8 cellular contexts compared by ENCODE assay signal in genomic region chr6:73308712-73309533, GRCh38. TPM values are rescaled to one million over a fixed set of nuclear protein-coding genes. Genes with fewer than 3 reads are reported as not detected.
DNase-seq lines count a peak whose midpoint lies in the region; ATAC-seq and TF ChIP-seq lines count a peak whose summit lies in the region.

No MANE protein-coding gene starts in this region.

- TF ChIP-seq CTCF in choroid plexus epithelial cell (conservative IDR thresholded peaks at IDR 0.05; ENCODE audit: low read depth, low read length) (peak; percentile 40), mesothelial cell of epicardium (IDR thresholded peaks at IDR 0.05; ENCODE audit: unreplicated experiment) (no peak)

- no peak for DNase-seq in activated CD4-positive, alpha-beta T cell treated with anti-CD3 and anti-CD28 coated beads, Interleukin-2, amount 10 ng/mL, durations not matched to agents 24 days and 14 days
- no peak for DNase-seq in activated CD4-positive, alpha-beta T cell treated with anti-CD3 and anti-CD28 coated beads for 1 hour
- DNase-seq in NCI-H345 (lab: John Stamatoyannopoulos, UW), result peak; percentile 49
- DNase-seq in choroid plexus epithelial cell (ENCODE audit: low read depth), result peak; percentile 30
- no peak for DNase-seq in mesothelial cell of epicardium (ENCODE audit: low spot score in 2 of 2, unreplicated experiment in 2 of 2)
- no peak for DNase-seq in left lobe of liver (ENCODE audit: low spot score)
- DNase-seq in stimulated activated CD4-positive, alpha-beta T cell treated with anti-CD3 and anti-CD28 coated beads, Interleukin-4, amount 100 ng/mL, for 24 hours, result no peak

- H3K9me3 Mint-ChIP-seq in activated CD4-positive, alpha-beta T cell treated with anti-CD3 and anti-CD28 coated beads, Interleukin-2, amount 10 ng/mL, durations not matched to agents 24 days and 14 days, result peaks cover 7% of the 10 kb centered on the region
- H3K9me3 Mint-ChIP-seq in mesothelial cell of epicardium, result peaks cover 20% of the 10 kb centered on the region

- peak overlapping the region; percentile 83 for H3K4me3 ChIP-seq in choroid plexus epithelial cell (ENCODE audit: low read depth, low read length)

- peak overlapping the region; percentile 87 for H3K27ac Mint-ChIP-seq in activated CD4-positive, alpha-beta T cell treated with anti-CD3 and anti-CD28 coated beads, Interleukin-2, amount 10 ng/mL, durations not matched to agents 24 days and 14 days
- H3K27ac Mint-ChIP-seq in mesothelial cell of epicardium, result peak overlapping the region; percentile 96

- H3K36me3 Mint-ChIP-seq in activated CD4-positive, alpha-beta T cell treated with anti-CD3 and anti-CD28 coated beads, Interleukin-2, amount 10 ng/mL, durations not matched to agents 24 days and 14 days (ENCODE audit: low read depth), result peaks cover 5% of the 10 kb centered on the region
- H3K36me3 Mint-ChIP-seq in mesothelial cell of epicardium, result peaks cover 29% of the 10 kb centered on the region

- H3K4me3 Mint-ChIP-seq in activated CD4-positive, alpha-beta T cell treated with anti-CD3 and anti-CD28 coated beads, Interleukin-2, amount 10 ng/mL, durations not matched to agents 24 days and 14 days, result peak overlapping the region; percentile 98
- H3K4me3 Mint-ChIP-seq in mesothelial cell of epicardium, result peak overlapping the region; percentile 96

- ATAC-seq in left lobe of liver (no peak), HG03469 (IDR thresholded peaks at IDR 0.05; ENCODE audit: unreplicated experiment) (no peak)

- peaks cover 27% of the 10 kb centered on the region for H3K4me1 Mint-ChIP-seq in activated CD4-positive, alpha-beta T cell treated with anti-CD3 and anti-CD28 coated beads, Interleukin-2, amount 10 ng/mL, durations not matched to agents 24 days and 14 days
- H3K4me1 Mint-ChIP-seq in mesothelial cell of epicardium, result peaks cover 35% of the 10 kb centered on the region

- peaks cover 27% of the 10 kb centered on the region for H3K27me3 Mint-ChIP-seq in activated CD4-positive, alpha-beta T cell treated with anti-CD3 and anti-CD28 coated beads, Interleukin-2, amount 10 ng/mL, durations not matched to agents 24 days and 14 days
- H3K27me3 Mint-ChIP-seq in mesothelial cell of epicardium (ENCODE audit: low read depth), result no peaks in the 10 kb centered on the region

- intact Hi-C loops in activated CD4-positive, alpha-beta T cell treated with anti-CD3 and anti-CD28 coated beads, Interleukin-2, amount 10 ng/mL, durations not matched to agents 24 days and 14 days (cut with micrococcal nuclease), result loop anchor here (2.0 to 5.0 kb wide), 2 partner anchors 46 to 687 kb away; partner anchors contain the start of genes KCNQ5 and KHDC1

RNA-seq across cellular contexts. Expression of gene DPPA5, which starts 45.2 kb away (rescaled TPM):
- not detected in 2 replicates for total RNA-seq in activated CD4-positive, alpha-beta T cell treated with anti-CD3 and anti-CD28 coated beads, Interleukin-2, amount 10 ng/mL, durations not matched to agents 24 days and 14 days
- not detected in 3 replicates for total RNA-seq in mesothelial cell of epicardium
- total RNA-seq in left lobe of liver, result not detected

RNA-seq across cellular contexts. Expression of gene KHDC1, which starts 45.9 kb away (rescaled TPM):
- total RNA-seq in activated CD4-positive, alpha-beta T cell treated with anti-CD3 and anti-CD28 coated beads, Interleukin-2, amount 10 ng/mL, durations not matched to agents 24 days and 14 days, result 5.1 and 5.2 TPM in 2 replicates
- total RNA-seq in mesothelial cell of epicardium (9.5 to 10.2 TPM (median 10.2 TPM) in 3 replicates), left lobe of liver (not detected)

RNA-seq across cellular contexts. Expression of gene KHDC3L, which starts 53.5 kb away (rescaled TPM):
- total RNA-seq in activated CD4-positive, alpha-beta T cell treated with anti-CD3 and anti-CD28 coated beads, Interleukin-2, amount 10 ng/mL, durations not matched to agents 24 days and 14 days, result not detected in 2 replicates
- total RNA-seq in mesothelial cell of epicardium (0.27 TPM in 1 of 3 replicates, not detected in the others), left lobe of liver (not detected)

Comparison
In these comparisons a context has a peak if more than half of its experiments do, and no peak if none do; other contexts are left out.
1. DNase-seq: peak in NCI-H345 (single experiment) and choroid plexus epithelial cell (single experiment); none in activated CD4-positive, alpha-beta T cell treated with anti-CD3 and anti-CD28 coated beads, Interleukin-2, amount 10 ng/mL, durations not matched to agents 24 days and 14 days (single experiment), activated CD4-positive, alpha-beta T cell treated with anti-CD3 and anti-CD28 coated beads for 1 hour (single experiment), mesothelial cell of epicardium (0 of 2), left lobe of liver (single experiment) and stimulated activated CD4-positive, alpha-beta T cell treated with anti-CD3 and anti-CD28 coated beads, Interleukin-4, amount 100 ng/mL, for 24 hours (single experiment).